23 cellular contexts compared by ENCODE assay signal in genomic region chr6:136656121-136656520, GRCh38.
"Had no signal": no experiment of that assay in that cellular context is flagged by ENCODE, and none has a peak within 500 bp of the region (broad histone marks: within the 10 kb centered on the region; RNA-seq: fewer than 3 reads in every experiment).

No MANE protein-coding gene starts in this region.

- H3K4me3 ChIP-seq: gastroesophageal sphincter, left ventricle myocardium inferior, transverse colon, vagina had no signal

- ATAC-seq: gastroesophageal sphincter had no signal

- H3K4me1 ChIP-seq: gastroesophageal sphincter, left ventricle myocardium inferior, transverse colon, vagina had no signal

- H3K4me3 Mint-ChIP-seq: activated naive CD4-positive, alpha-beta T cell treated with anti-CD3 and anti-CD28 coated beads, Interleukin-2, amount 10 ng/mL, durations not matched to agents 7 days and 5 days; brain; central memory CD8-positive, alpha-beta T cell; dendritic cell treated with granulocyte-macrophage colony-stimulating factor and Interleukin-4, amounts not matched to agents 40 ng/mL and 50 ng/mL, for 4 days; nephron had no signal

- H3K27me3 Mint-ChIP-seq: activated naive CD4-positive, alpha-beta T cell treated with anti-CD3 and anti-CD28 coated beads, Interleukin-2, amount 10 ng/mL, durations not matched to agents 7 days and 5 days; brain; central memory CD8-positive, alpha-beta T cell; dendritic cell treated with granulocyte-macrophage colony-stimulating factor and Interleukin-4, amounts not matched to agents 40 ng/mL and 50 ng/mL, for 4 days had no signal

- H3K9me3 ChIP-seq: gastroesophageal sphincter, left ventricle myocardium inferior, transverse colon, vagina had no signal

- H3K9me3 Mint-ChIP-seq: activated naive CD4-positive, alpha-beta T cell treated with anti-CD3 and anti-CD28 coated beads, Interleukin-2, amount 10 ng/mL, durations not matched to agents 7 days and 5 days; activated T-helper 2 cell treated with anti-CD3 and anti-CD28 coated beads, Interferon-gamma antibody, Interleukin-2, Interleukin-4, amounts not matched to agents 10 μg/mL and 5 μg/mL and 100 μg/mL, durations not matched to agents 14 hours and 24 hours and 36 hours; brain; central memory CD8-positive, alpha-beta T cell; dendritic cell treated with granulocyte-macrophage colony-stimulating factor and Interleukin-4, amounts not matched to agents 40 ng/mL and 50 ng/mL, for 4 days; nephron had no signal

- H3K4me1 Mint-ChIP-seq: brain; central memory CD8-positive, alpha-beta T cell had no signal

- FAIRE-seq: small intestine had no signal

- DNase-seq: activated CD4-positive, alpha-beta T cell treated with anti-CD3 and anti-CD28 coated beads, Interleukin-2, amount 50 U/mL, for 48 hours; activated naive CD4-positive, alpha-beta T cell treated with anti-CD3 and anti-CD28 coated beads, Interleukin-2, amount 10 ng/mL, durations not matched to agents 7 days and 5 days; effector memory CD4-positive, alpha-beta T cell; hippocampal formation; left ventricle myocardium inferior; mesenchymal stem cell; nucleus accumbens; retina; small intestine; stimulated activated CD4-positive, alpha-beta T cell treated with anti-CD3 and anti-CD28 coated beads, Interleukin-4, amount 100 ng/mL, for 4 hours; stimulated activated CD8-positive, alpha-beta memory T cell treated with anti-CD3 and anti-CD28 coated beads, Interleukin-4, amount 100 ng/mL, for 48 hours; stimulated activated naive CD4-positive, alpha-beta T cell treated with Interleukin-2 at 50 U/mL for 16 hours; substantia nigra; T-helper 1 cell; transverse colon had no signal

- H3K36me3 ChIP-seq: transverse colon, vagina, WERI-Rb-1 had no signal

- H3K27ac ChIP-seq: gastroesophageal sphincter, left ventricle myocardium inferior, transverse colon, vagina had no signal

- H3K27ac Mint-ChIP-seq: activated naive CD4-positive, alpha-beta T cell treated with anti-CD3 and anti-CD28 coated beads, Interleukin-2, amount 10 ng/mL, durations not matched to agents 7 days and 5 days; activated T-helper 2 cell treated with anti-CD3 and anti-CD28 coated beads, Interferon-gamma antibody, Interleukin-2, Interleukin-4, amounts not matched to agents 10 μg/mL and 5 μg/mL and 100 μg/mL, durations not matched to agents 14 hours and 24 hours and 36 hours; brain; dendritic cell treated with granulocyte-macrophage colony-stimulating factor and Interleukin-4, amounts not matched to agents 40 ng/mL and 50 ng/mL, for 4 days; nephron had no signal

- H3K27me3 ChIP-seq: gastroesophageal sphincter, transverse colon, vagina had no signal

- H3K36me3 Mint-ChIP-seq: brain had no signal
